In genomic region chr16:27444015-27444414, GRCh38 we compare ENCODE assay signal across 15 cellular contexts. TPM values are rescaled to one million over a fixed set of nuclear protein-coding genes. Genes with fewer than 3 reads are reported as not detected.
DNase-seq lines count a peak whose midpoint lies in the region; ATAC-seq and TF ChIP-seq lines count a peak whose summit lies in the region.
"Had no signal": no experiment of that assay in that cellular context is flagged by ENCODE, and none has a peak within 500 bp of the region (broad histone marks: within the 10 kb centered on the region; RNA-seq: fewer than 3 reads in every experiment).

No MANE protein-coding gene starts in this region.

- no peak overlapping the region for H3K4me3 Mint-ChIP-seq in naive thymus-derived CD8-positive, alpha-beta T cell
- H3K4me3 Mint-ChIP-seq: naive B cell had no signal

- no peak overlapping the region for H3K18ac ChIP-seq in IMR-90 (ENCODE audit: low read depth, low read length)

- in situ Hi-C loops in IMR-90 (cut with MboI; ENCODE audit: low sequenced_read_pairs), result no loop called here

- H3K4me3 ChIP-seq in IMR-90 (ENCODE audit: insufficient read depth, low read depth, low read length), result no peak overlapping the region
- H3K4me3 ChIP-seq: left ventricle myocardium inferior, sigmoid colon, SK-N-MC had no signal

- H3K27me3 ChIP-seq in IMR-90 (ENCODE audit: control insufficient read depth, insufficient read depth, low read length), result no peaks in the 10 kb centered on the region

- no TSS peak for BruUV-seq in IMR-90 (replicated peaks; lab: Mats Ljungman, UMichigan)

- H3K23ac ChIP-seq in IMR-90 (ENCODE audit: low read depth, low read length), result no peak overlapping the region

- H2AK5ac ChIP-seq in IMR-90 (ENCODE audit: low read depth, low read length), result no peak overlapping the region

- H3K4ac ChIP-seq in IMR-90 (ENCODE audit: low read depth, low read length), result no peak overlapping the region

- H3K4me2 ChIP-seq in IMR-90 (ENCODE audit: low read depth, low read length), result no peak overlapping the region

- DNase-seq in EH (ENCODE audit: low read depth) (peak; percentile 74), IMR-90 (peak; percentile 65), dermis blood vessel endothelial cell (peak; percentile 33), KG1 (lab: John Stamatoyannopoulos, UW) (no peak)
- no peak for DNase-seq in naive thymus-derived CD8-positive, alpha-beta T cell
- no peak for DNase-seq in activated CD4-positive, CD25-positive, alpha-beta regulatory T cell treated with anti-CD3 and anti-CD28 coated beads, Interleukin-2, amount 50 U/mL, for 72 hours
- DNase-seq: COR-L47; left ventricle myocardium inferior; naive B cell; NCI-H1048; NK-92 treated with Interleukin-12 subunit alpha and Interleukin-12 subunit beta, amount 100 ng/mL, for 24 hours; substantia nigra had no signal

- H3K4me1 ChIP-seq in IMR-90 (ENCODE audit: control insufficient read depth, insufficient read depth, low read length), result no peaks in the 10 kb centered on the region
- H3K4me1 ChIP-seq: left ventricle myocardium inferior, sigmoid colon had no signal

- no peaks in the 10 kb centered on the region; a peak in 1 of 4 replicates for H3K79me1 ChIP-seq in IMR-90 (ENCODE audit: low read depth in 1 of 2, low read length in 2 of 2)

- H3K36me3 Mint-ChIP-seq in naive thymus-derived CD8-positive, alpha-beta T cell, result peaks cover 10 to 85% (median 64%) of the 10 kb centered on the region in 3 donors

- H3K27me3 Mint-ChIP-seq in naive thymus-derived CD8-positive, alpha-beta T cell, result no peaks in the 10 kb centered on the region
- H3K27me3 Mint-ChIP-seq: naive B cell had no signal

- no peak overlapping the region for H2BK15ac ChIP-seq in IMR-90 (ENCODE audit: low read depth, low read length)

- ATAC-seq in IMR-90 (ENCODE audit: low read depth) (peak; percentile 71), GM18909 (IDR thresholded peaks at IDR 0.05; ENCODE audit: poor library complexity, unreplicated experiment) (no peak)
- ATAC-seq in naive thymus-derived CD8-positive, alpha-beta T cell, result no peak

- no peak overlapping the region for H4K8ac ChIP-seq in IMR-90 (ENCODE audit: low read depth in 2 of 2, low read length in 2 of 2)

- H2BK120ac ChIP-seq in IMR-90 (ENCODE audit: low read depth, low read length), result no peak overlapping the region

- no peak overlapping the region for H4K91ac ChIP-seq in IMR-90 (ENCODE audit: insufficient read depth, low read depth, low read length)

- no peak overlapping the region for H3K14ac ChIP-seq in IMR-90 (replicated peaks; ENCODE audit: low read depth, low read length)

- intact Hi-C loops in IMR-90 (cut with micrococcal nuclease), result no loop called here

- no peak overlapping the region for H3K9ac ChIP-seq in IMR-90 (ENCODE audit: low read depth, low read length)

- H3K27ac ChIP-seq in IMR-90 (ENCODE audit: insufficient read depth, low read length), result no peak overlapping the region
- H3K27ac ChIP-seq: left ventricle myocardium inferior, sigmoid colon, SK-N-MC had no signal

- H3K9me1 ChIP-seq in IMR-90 (ENCODE audit: insufficient read depth, low read length), result peaks cover 12% of the 10 kb centered on the region

- peaks cover 0 to 2% (median 0%) of the 10 kb centered on the region in 9 donors for H3K9me3 Mint-ChIP-seq in naive thymus-derived CD8-positive, alpha-beta T cell

- H3K27ac Mint-ChIP-seq in naive thymus-derived CD8-positive, alpha-beta T cell, result peak overlapping the region in 8 of 10 donors; percentile 9 to 98 (median 42)

- dilution Hi-C loops in IMR-90 (cut with HindIII; ENCODE audit: low sequenced_read_pairs, unreplicated experiment), result no loop called here

- H2BK20ac ChIP-seq in IMR-90 (ENCODE audit: low read depth, low read length), result no peak overlapping the region

- no peak overlapping the region for H2BK5ac ChIP-seq in IMR-90 (ENCODE audit: low read depth, low read length, poor library complexity, severe bottlenecking)

- CTCF ChIA-PET in IMR-90 (lab: Yijun Ruan, JAX), result no interaction called here

- H2AK9ac ChIP-seq in IMR-90 (replicated peaks; ENCODE audit: low read depth, low read length, poor library complexity), result no peak overlapping the region

- TF ChIP-seq CTCF in IMR-90 (conservative IDR thresholded peaks at IDR 0.05; ENCODE audit: low read depth, low read length), result no peak

- no peak overlapping the region for H2AFZ ChIP-seq in IMR-90 (replicated peaks; ENCODE audit: low read length, poor library complexity)

- WGBS in IMR-90 (ENCODE audit: extremely low coverage in 2 of 2, insufficient read length in 1 of 2), 2 experiments, result no CpG with 5 or more reads among the region's 2 CpGs

- H3K9me3 ChIP-seq in IMR-90 (ENCODE audit: control insufficient read depth, insufficient read depth, low read length), result peaks cover 11% of the 10 kb centered on the region

- POLR2A ChIA-PET in IMR-90 (lab: Charles Lee; ENCODE audit: unreplicated experiment), result no interaction called here
- POLR2A ChIA-PET in naive thymus-derived CD8-positive, alpha-beta T cell (lab: Charles Lee), result interaction anchor here (0.7 to 12.8 kb wide), 5 partner anchors 8 to 284 kb away, joined by 3 to 167 read pairs (median 3); partner anchors contain the start of gene IL21R

- no peak for TF ChIP-seq RAD21 in IMR-90 (IDR thresholded peaks at IDR 0.05; ENCODE audit: low read length)

- H3K36me3 ChIP-seq in IMR-90 (ENCODE audit: control insufficient read depth, insufficient read depth, low read length), result peaks cover 2% of the 10 kb centered on the region; the same call in 1 of the 2 replicates
- H3K36me3 ChIP-seq: left ventricle myocardium inferior, sigmoid colon had no signal

- no peak overlapping the region for H4K5ac ChIP-seq in IMR-90 (ENCODE audit: low read depth, low read length)

- TF ChIP-seq POLR2A in IMR-90 (IDR thresholded peaks at IDR 0.05; ENCODE audit: low read depth, low read length), result no peak

- H3K56ac ChIP-seq in IMR-90 (ENCODE audit: extremely low read depth, insufficient read depth, low read length), result no peak overlapping the region

- no peaks in the 10 kb centered on the region for H4K20me1 ChIP-seq in IMR-90 (ENCODE audit: insufficient read depth, low read length)

- H3K4me1 Mint-ChIP-seq in naive thymus-derived CD8-positive, alpha-beta T cell, result peaks cover 28 to 55% (median 47%) of the 10 kb centered on the region in 4 donors

TF ChIP-seq in IMR-90, 13 proteins besides CTCF, POLR2A, EP300 and RAD21:
- TF ChIP-seq BHLHE40 (IDR thresholded peaks at IDR 0.05; ENCODE audit: low read depth, low read length) (no peak), MAFK (IDR thresholded peaks at IDR 0.05; ENCODE audit: low read depth, low read length) (no peak), MAZ (IDR thresholded peaks at IDR 0.05; ENCODE audit: borderline replicate concordance, low read depth, low read length) (no peak), MXI1 (IDR thresholded peaks at IDR 0.05; ENCODE audit: borderline replicate concordance, low read depth, low read length) (no peak), USF2 (IDR thresholded peaks at IDR 0.05; ENCODE audit: low read depth, low read length) (no peak)

RNA-seq across cellular contexts. Expression of gene IL21R, which starts 42.0 kb away (rescaled TPM):
- total RNA-seq in IMR-90 (2012; rRNA removed) (0.72 and 0.83 TPM in 2 replicates), dermis blood vessel endothelial cell (under 0.01 and 0.14 TPM in 2 replicates)
- 0.83 and 0.97 TPM in 2 replicates for polyA plus RNA-seq in IMR-90 (2012; rRNA removed)
- polyA plus RNA-seq in IMR-90 (2012; cell fraction: cytosol; rRNA removed), result 0.54 and 0.75 TPM in 2 replicates
- polyA plus RNA-seq in IMR-90 (2012; cell fraction: nucleus; rRNA removed; ENCODE audit: low replicate concordance), result 0.38 and 0.77 TPM in 2 replicates
- 10 to 100 TPM; 29.3 to 29.4 TPM for total RNA-seq in naive thymus-derived CD8-positive, alpha-beta T cell
- polyA plus RNA-seq in naive thymus-derived CD8-positive, alpha-beta T cell, result 10 to 100 TPM; 26.5 to 47.1 (median 33.9) TPM

Comparison
In these comparisons a context has a peak if more than half of its experiments do, and no peak if none do; other contexts are left out.
1. DNase-seq: peak in EH (single experiment), IMR-90 (single experiment) and dermis blood vessel endothelial cell (single experiment); none in naive thymus-derived CD8-positive, alpha-beta T cell (0 of 10), activated CD4-positive, CD25-positive, alpha-beta regulatory T cell treated with anti-CD3 and anti-CD28 coated beads, Interleukin-2, amount 50 U/mL, for 72 hours (single experiment) and KG1 (single experiment).
2. RNA of gene IL21R, which starts 42.0 kb away (total RNA-seq): 29.3 to 29.4 TPM in naive thymus-derived CD8-positive, alpha-beta T cell; 0.72 to 0.83 TPM in IMR-90 and under 0.01 to 0.14 TPM in dermis blood vessel endothelial cell; every median in the first group is over 10 times any median in the second.